21 cellular contexts compared by ENCODE assay signal in the genomic region with DNA sequence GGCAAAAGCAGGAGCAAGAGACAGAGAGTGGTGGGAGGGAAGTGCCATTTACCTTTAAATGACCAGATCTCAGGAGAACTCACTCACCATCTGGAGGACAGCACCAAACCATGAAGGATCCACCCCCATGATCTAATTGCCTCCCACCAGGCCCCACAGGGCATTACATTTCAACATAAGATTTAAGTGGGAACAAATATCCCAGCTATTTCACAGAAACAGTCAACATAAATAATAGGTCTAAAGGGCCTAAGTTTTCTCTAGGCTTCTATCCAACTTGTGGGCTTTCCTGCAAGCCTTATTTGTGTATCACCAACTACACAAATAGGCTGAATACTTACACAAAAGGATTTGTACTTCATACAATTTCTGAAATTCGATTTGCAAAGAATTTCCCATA.
"Had no signal": no experiment of that assay in that cellular context is flagged by ENCODE, and none has a peak within 500 bp of the region (broad histone marks: within the 10 kb centered on the region; RNA-seq: fewer than 3 reads in every experiment).

No MANE protein-coding gene starts in this region.

- H3K27me3 ChIP-seq: body of pancreas, dorsolateral prefrontal cortex, heart right ventricle, neutrophil, right atrium auricular region, suprapubic skin, upper lobe of left lung had no signal

- H3K27ac ChIP-seq: body of pancreas, dorsolateral prefrontal cortex, heart right ventricle, left ventricle myocardium inferior, neutrophil, right atrium auricular region, suprapubic skin, upper lobe of left lung had no signal

- DNase-seq: activated CD4-positive, alpha-beta T cell treated with anti-CD3 and anti-CD28 coated beads for 4 hours; activated CD8-positive, alpha-beta memory T cell treated with anti-CD3 and anti-CD28 coated beads, Interleukin-2, amount 50 U/mL, for 4 hours; activated CD8-positive, alpha-beta T cell treated with anti-CD3 and anti-CD28 coated beads for 36 hours; activated naive CD8-positive, alpha-beta T cell treated with anti-CD3 and anti-CD28 coated beads, Interleukin-2, amount 10 ng/mL, durations not matched to agents 7 days and 5 days; activated T-cell treated with anti-CD3 and anti-CD28 coated beads, Interleukin-2, amount 50 U/mL, for 72 hours; body of pancreas; dorsolateral prefrontal cortex; heart right ventricle; islet precursor cell; left ventricle myocardium inferior; naive B cell; posterior cingulate gyrus; stimulated activated CD4-positive, alpha-beta T cell treated with anti-CD3 and anti-CD28 coated beads, Interleukin-12 subunit alpha, Interleukin-12 subunit beta, amount 100 ng/mL, for 4 hours; stimulated activated CD8-positive, alpha-beta memory T cell treated with anti-CD3 and anti-CD28 coated beads, Interleukin-4, amount 100 ng/mL, for 48 hours; stimulated activated naive CD8-positive, alpha-beta T cell treated with anti-CD3 and anti-CD28 coated beads, Interleukin-15, Interleukin-2, amounts not matched to agents 100 U/mL and 50 U/mL, for 24 hours; T-helper 1 cell; upper lobe of left lung had no signal

- H3K4me1 ChIP-seq: body of pancreas, heart right ventricle, left ventricle myocardium inferior, right atrium auricular region, suprapubic skin, upper lobe of left lung had no signal

- H3K9me3 ChIP-seq: body of pancreas, left ventricle myocardium inferior, neutrophil, right atrium auricular region, suprapubic skin, upper lobe of left lung had no signal

- ATAC-seq: activated CD8-positive, alpha-beta T cell treated with anti-CD3 and anti-CD28 coated beads for 36 hours; activated T-cell treated with anti-CD3 and anti-CD28 coated beads, Interleukin-2, amount 50 U/mL, for 72 hours; body of pancreas; esophagus mucosa; heart right ventricle; stimulated activated naive CD8-positive, alpha-beta T cell treated with anti-CD3 and anti-CD28 coated beads, Interleukin-15, Interleukin-2, amounts not matched to agents 100 U/mL and 50 U/mL, for 24 hours had no signal

- H3K4me3 ChIP-seq: body of pancreas, dorsolateral prefrontal cortex, heart right ventricle, left ventricle myocardium inferior, right atrium auricular region, suprapubic skin, upper lobe of left lung had no signal

- H3K36me3 ChIP-seq: heart right ventricle, left ventricle myocardium inferior, neutrophil, right atrium auricular region, suprapubic skin, upper lobe of left lung had no signal
